31 cellular contexts compared by ENCODE assay signal in genomic region chr4:18322111-18322510, GRCh38.
A peak's percentile ranks its signal among the peaks of the same experiment; 100 is the strongest.
DNase-seq lines count a peak whose midpoint lies in the region; ATAC-seq and TF ChIP-seq lines count a peak whose summit lies in the region.
"Had no signal": no experiment of that assay in that cellular context is flagged by ENCODE, and none has a peak within 500 bp of the region (broad histone marks: within the 10 kb centered on the region; RNA-seq: fewer than 3 reads in every experiment).

No MANE protein-coding gene starts in this region.

- no peaks in the 10 kb centered on the region for H3K9me3 ChIP-seq in neural cell (ENCODE audit: low read length)
- H3K9me3 ChIP-seq: left lung, spleen, thoracic aorta had no signal

- no peaks in the 10 kb centered on the region for H3F3A ChIP-seq in neural cell (ENCODE audit: insufficient read depth, low read length, poor library complexity, severe bottlenecking)

- peak; percentile 47 for DNase-seq in NCI-H1105 treated with DMSO at 0.1 percent for 48 hours (lab: John Stamatoyannopoulos, UW)
- DNase-seq in NCI-H1105 (lab: John Stamatoyannopoulos, UW): no peak
- peak; percentile 52 for DNase-seq in NCI-H2107 treated with DMSO at 0.1 percent for 48 hours (lab: John Stamatoyannopoulos, UW; ENCODE audit: unreplicated experiment)
- DNase-seq in NCI-H69 (lab: John Stamatoyannopoulos, UW): peak; percentile 14
- DNase-seq in pons (ENCODE audit: low spot score): no peak
- DNase-seq: activated naive CD4-positive, alpha-beta T cell; activated T-cell treated with anti-CD3 and anti-CD28 coated beads, Interleukin-2, amount 50 U/mL, for 72 hours; COR-L47; cortex of kidney; DND-41; effector memory CD4-positive, alpha-beta T cell; GOT3; HFFc6; left lung; NCI-H1694; NCI-H446; posterior cingulate gyrus; right cardiac atrium; Right ventricle myocardium superior; spleen; stimulated activated CD4-positive, alpha-beta T cell treated with anti-CD3 and anti-CD28 coated beads, Interleukin-2, amount 100 ng/mL, for 24 hours; stimulated activated naive CD8-positive, alpha-beta T cell treated with anti-CD3 and anti-CD28 coated beads, Interleukin-15, amount 100 ng/mL, for 72 hours; T-helper 17 cell had no signal

- no peaks in the 10 kb centered on the region for H3K79me2 ChIP-seq in neural cell (replicated peaks; ENCODE audit: insufficient read depth, low read length)

- no peak for ATAC-seq in HG03521 (IDR thresholded peaks at IDR 0.05; ENCODE audit: unreplicated experiment)
- ATAC-seq in GM19328 (IDR thresholded peaks at IDR 0.05; ENCODE audit: unreplicated experiment): no peak
- ATAC-seq: activated T-cell treated with anti-CD3 and anti-CD28 coated beads, Interleukin-2, amount 50 U/mL, for 72 hours; K562; left lung; Panc1; right cardiac atrium; stimulated activated naive CD8-positive, alpha-beta T cell treated with anti-CD3 and anti-CD28 coated beads, Interleukin-15, amount 100 ng/mL, for 72 hours; T-helper 17 cell had no signal

- no peaks in the 10 kb centered on the region for H4K20me1 ChIP-seq in neural cell (ENCODE audit: insufficient read depth)
- H4K20me1 ChIP-seq: BLaER1 treated with 17β-estradiol and CSF1 and Interleukin-3, amounts not matched to agents 10 nM and 100 nM had no signal

- H3K4me3 ChIP-seq in neural cell (ENCODE audit: low read length): peak overlapping the region; percentile 4
- H3K4me3 ChIP-seq: BLaER1 treated with 17β-estradiol and CSF1 and Interleukin-3, amounts not matched to agents 10 nM and 100 nM; K562; left lung; spleen; thoracic aorta had no signal

- no peak overlapping the region for H3K27ac ChIP-seq in neural cell (ENCODE audit: low read length)
- H3K27ac ChIP-seq: 22Rv1; BLaER1 treated with 17β-estradiol and CSF1 and Interleukin-3, amounts not matched to agents 10 nM and 100 nM; left lung; spleen; thoracic aorta had no signal

- no peak overlapping the region for H3K4me2 ChIP-seq in neural cell (ENCODE audit: low read length)
- H3K4me2 ChIP-seq: BLaER1 treated with 17β-estradiol and CSF1 and Interleukin-3, amounts not matched to agents 10 nM and 100 nM had no signal

- H3K9me2 ChIP-seq in neural cell (ENCODE audit: insufficient read depth, low read length): no peaks in the 10 kb centered on the region

- H2AFZ ChIP-seq in neural cell (ENCODE audit: low read depth, low read length): no peak overlapping the region

- H3K9ac ChIP-seq in neural cell (ENCODE audit: low read length): no peak overlapping the region
- H3K9ac ChIP-seq: BLaER1 treated with 17β-estradiol and CSF1 and Interleukin-3, amounts not matched to agents 10 nM and 100 nM had no signal

- TF ChIP-seq RAD21 in neural cell (conservative IDR thresholded peaks at IDR 0.05): no peak

- no peak for TF ChIP-seq EP300 in neural cell (conservative IDR thresholded peaks at IDR 0.05; ENCODE audit: poor library complexity, severe bottlenecking)

- no peaks in the 10 kb centered on the region for H3K27me3 ChIP-seq in neural cell (ENCODE audit: insufficient read depth, low read depth, low read length)
- H3K27me3 ChIP-seq: BLaER1 treated with 17β-estradiol and CSF1 and Interleukin-3, amounts not matched to agents 10 nM and 100 nM had no signal

- TF ChIP-seq CTCF in neural cell (IDR thresholded peaks at IDR 0.05; ENCODE audit: poor library complexity, severe bottlenecking): no peak

- H3K36me3 ChIP-seq in neural cell (ENCODE audit: insufficient read depth, low read length): no peaks in the 10 kb centered on the region
- H3K36me3 ChIP-seq: BLaER1 treated with 17β-estradiol and CSF1 and Interleukin-3, amounts not matched to agents 10 nM and 100 nM; left lung; spleen; thoracic aorta had no signal

TF ChIP-seq in neural cell, 6 proteins besides CTCF, POLR2A, EP300 and RAD21:
- TF ChIP-seq SMC3 (conservative IDR thresholded peaks at IDR 0.05; ENCODE audit: poor library complexity) (no peak), EZH2 (IDR thresholded peaks at IDR 0.05; ENCODE audit: borderline replicate concordance, insufficient read depth, low read length, poor library complexity, severe bottlenecking) (no peak), TAF1 (IDR thresholded peaks at IDR 0.05; ENCODE audit: low read depth) (no peak), POLR2AphosphoS5 (IDR thresholded peaks at IDR 0.05) (no peak), MXI1 (conservative IDR thresholded peaks at IDR 0.05; ENCODE audit: poor library complexity, severe bottlenecking) (no peak), REST (IDR thresholded peaks at IDR 0.05; ENCODE audit: borderline replicate concordance) (no peak)

Comparison
In these comparisons a context has a peak if more than half of its experiments do, and no peak if none do; other contexts are left out.
1. DNase-seq: peak in NCI-H1105 treated with DMSO at 0.1 percent for 48 hours (single experiment), NCI-H2107 treated with DMSO at 0.1 percent for 48 hours (single experiment) and NCI-H69 (single experiment); none in NCI-H1105 (single experiment) and pons (single experiment).